8 cellular contexts compared by ENCODE assay signal in the genomic region with DNA sequence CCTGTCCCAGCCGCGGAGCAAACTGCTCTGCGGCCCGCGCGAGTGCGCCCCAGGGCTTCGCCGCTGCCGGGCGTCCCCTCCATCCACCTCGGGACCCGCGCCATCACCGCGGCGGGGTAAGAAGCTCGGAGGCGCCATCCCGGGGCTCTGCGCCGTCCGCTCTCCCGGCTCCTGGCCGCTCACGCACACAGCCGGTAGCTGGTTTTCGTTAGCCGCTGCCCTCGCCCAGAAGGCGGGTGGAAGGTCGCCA. TPM values are rescaled to one million over a fixed set of nuclear protein-coding genes. Genes with fewer than 3 reads are reported as not detected.
A peak's percentile ranks its signal among the peaks of the same experiment; 100 is the strongest.
DNase-seq lines count a peak whose midpoint lies in the region; ATAC-seq and TF ChIP-seq lines count a peak whose summit lies in the region.

No MANE protein-coding gene starts in this region.

- no peak for TF ChIP-seq EP300 in upper lobe of left lung (IDR thresholded peaks at IDR 0.05)

- H3K4me3 ChIP-seq in breast epithelium (peak overlapping the region; percentile 32 to 71 (median 49)), liver (ENCODE audit: low read depth in 1 of 3, low read length in 3 of 3) (peak overlapping the region; percentile 42 to 71 (median 67)), upper lobe of left lung (peak overlapping the region in 3 of 4 donors; percentile 42 to 52 (median 51))

- H3K27ac Mint-ChIP-seq in MCF 10A (ENCODE audit: low read depth, unreplicated experiment) = no peak overlapping the region
- H3K27ac Mint-ChIP-seq in activated naive CD8-positive, alpha-beta T cell treated with anti-CD3 and anti-CD28 coated beads for 36 hours = no peak overlapping the region

- no peak for TF ChIP-seq RAD21 in liver (IDR thresholded peaks at IDR 0.05)

- peak in 1 of 2 donors; percentile 24 for ATAC-seq in upper lobe of left lung (ENCODE audit: low FRiP score in 2 of 2)
- no peak for ATAC-seq in HG02610 (IDR thresholded peaks at IDR 0.05; ENCODE audit: unreplicated experiment)

- H3K4me1 ChIP-seq in breast epithelium (peaks cover 0 to 7% of the 10 kb centered on the region in 2 donors), liver (ENCODE audit: control insufficient read depth in 4 of 4, insufficient read depth in 4 of 4, low read length in 3 of 4) (peaks cover 4 to 31% (median 20%) of the 10 kb centered on the region in 4 donors), upper lobe of left lung (peaks cover 21 to 60% (median 35%) of the 10 kb centered on the region in 4 donors)

- H3K27me3 ChIP-seq in breast epithelium (peaks cover 0 to 87% of the 10 kb centered on the region in 2 donors), liver (ENCODE audit: control insufficient read depth in 4 of 4, insufficient read depth in 4 of 4, low read length in 3 of 4) (no peaks in the 10 kb centered on the region), upper lobe of left lung (peaks cover 0 to 63% (median 33%) of the 10 kb centered on the region in 4 donors)

- TF ChIP-seq POLR2A in breast epithelium (IDR thresholded peaks at IDR 0.05) = no peak
- TF ChIP-seq POLR2A in upper lobe of left lung (IDR thresholded peaks at IDR 0.05) = no peak

- TF ChIP-seq CTCF in breast epithelium (IDR thresholded peaks at IDR 0.05) (no peak), MCF 10A (IDR thresholded peaks at IDR 0.05; ENCODE audit: unreplicated experiment) (no peak), liver (IDR thresholded peaks at IDR 0.05; ENCODE audit: low read depth, low read length, missing input control) (no peak), upper lobe of left lung (IDR thresholded peaks at IDR 0.05) (no peak), GM10266 (IDR thresholded peaks at IDR 0.05; ENCODE audit: control insufficient read depth, insufficient read depth, low read depth, missing control alignments) (no peak)

- intact Hi-C loops in breast epithelium (cut with DNase I; ENCODE audit: low total_unique reads) (loop anchor here (10.0 kb wide), 1 partner anchor 299 kb away; no protein-coding TSS in a partner anchor), MCF 10A (cut with micrococcal nuclease) (no loop called here)

- peak overlapping the region in 1 of 2 donors; percentile 61 for H3K9ac ChIP-seq in liver (ENCODE audit: low read depth in 1 of 2, low read length in 2 of 2)

- H3K9me3 ChIP-seq in breast epithelium = no peaks in the 10 kb centered on the region
- H3K9me3 ChIP-seq in liver (ENCODE audit: control insufficient read depth in 4 of 4, low read length in 3 of 4) = no peaks in the 10 kb centered on the region
- peaks cover 0 to 8% (median 0%) of the 10 kb centered on the region in 4 donors for H3K9me3 ChIP-seq in upper lobe of left lung

- no peaks in the 10 kb centered on the region for H3K9me3 Mint-ChIP-seq in MCF 10A (ENCODE audit: unreplicated experiment)
- H3K9me3 Mint-ChIP-seq in activated naive CD8-positive, alpha-beta T cell treated with anti-CD3 and anti-CD28 coated beads for 36 hours = no peaks in the 10 kb centered on the region

- 1% methylated on average over 32 of the region's 32 CpGs for WGBS in liver
- WGBS in upper lobe of left lung, 2 donors = 2 to 10% methylated on average over 2 to 29 of the region's 32 CpGs

- H3K27ac ChIP-seq in breast epithelium (no peak overlapping the region), liver (ENCODE audit: low read depth in 1 of 2, low read length in 2 of 2) (peak overlapping the region; percentile 84 to 86), upper lobe of left lung (no peak overlapping the region)

- CTCF ChIA-PET in MCF 10A (lab: Yijun Ruan, JAX) = interaction anchor here (0.7 to 8.0 kb wide), 5 partner anchors 9 to 363 kb away, joined by 3 to 127 read pairs (median 4); no protein-coding TSS in a partner anchor

- no peaks in the 10 kb centered on the region for H3K36me3 ChIP-seq in breast epithelium
- H3K36me3 ChIP-seq in liver (ENCODE audit: control insufficient read depth in 4 of 4, insufficient read depth in 3 of 4, low read depth in 1 of 4, low read length in 3 of 4) = peaks cover 0 to under 1% (median 0%) of the 10 kb centered on the region in 4 donors
- H3K36me3 ChIP-seq in upper lobe of left lung = no peaks in the 10 kb centered on the region

- peaks cover 4% of the 10 kb centered on the region for H3K4me1 Mint-ChIP-seq in MCF 10A (ENCODE audit: insufficient read depth, unreplicated experiment)
- H3K4me1 Mint-ChIP-seq in activated naive CD8-positive, alpha-beta T cell treated with anti-CD3 and anti-CD28 coated beads for 36 hours = peaks cover 14% of the 10 kb centered on the region

- DNase-seq in breast epithelium (ENCODE audit: low spot score in 2 of 2) (no peak), MCF 10A (ENCODE audit: unreplicated experiment) (no peak), upper lobe of left lung (peak in 1 of 2 donors; percentile 86), GM10266 (ENCODE audit: extremely low spot score) (no peak), cerebellar nuclear complex (lab: John Stamatoyannopoulos, UW) (no peak)
- DNase-seq in activated naive CD8-positive, alpha-beta T cell treated with anti-CD3 and anti-CD28 coated beads for 36 hours = no peak

- H3K36me3 Mint-ChIP-seq in MCF 10A (ENCODE audit: insufficient read depth, unreplicated experiment) = peaks cover 6% of the 10 kb centered on the region
- H3K36me3 Mint-ChIP-seq in activated naive CD8-positive, alpha-beta T cell treated with anti-CD3 and anti-CD28 coated beads for 36 hours = no peaks in the 10 kb centered on the region

- H3K4me3 Mint-ChIP-seq in MCF 10A (ENCODE audit: unreplicated experiment) = no peak overlapping the region
- H3K4me3 Mint-ChIP-seq in activated naive CD8-positive, alpha-beta T cell treated with anti-CD3 and anti-CD28 coated beads for 36 hours = peak overlapping the region; percentile 67

- BruUV-seq in MCF 10A (replicated peaks; lab: Mats Ljungman, UMichigan) = no TSS peak

- POLR2A ChIA-PET in MCF 10A (lab: Yijun Ruan, JAX) = no interaction called here

- peaks cover 32% of the 10 kb centered on the region for H3K27me3 Mint-ChIP-seq in MCF 10A (ENCODE audit: insufficient read depth, unreplicated experiment)
- peaks cover 91% of the 10 kb centered on the region for H3K27me3 Mint-ChIP-seq in activated naive CD8-positive, alpha-beta T cell treated with anti-CD3 and anti-CD28 coated beads for 36 hours

TF ChIP-seq in liver, 16 proteins besides CTCF, POLR2A, EP300 and RAD21:
- no peak for TF ChIP-seq FOXA2 (IDR thresholded peaks at IDR 0.05)
- TF ChIP-seq FOXA1 (IDR thresholded peaks at IDR 0.05) = no peak

RNA-seq across cellular contexts. Expression of gene GDF7, which starts 0.9 kb away (rescaled TPM):
- total RNA-seq in breast epithelium (under 1 TPM; under 0.01 to 0.15 (median under 0.01) TPM), MCF 10A (2022) (not detected in 2 replicates), liver (1 to 10 TPM; 5.0 to 7.2 TPM), upper lobe of left lung (1 to 10 TPM in 1 of 6 donors, under 1 TPM in 5; under 0.01 to 1.8 (median 0.44) TPM)
- total RNA-seq in activated naive CD8-positive, alpha-beta T cell treated with anti-CD3 and anti-CD28 coated beads for 36 hours = not detected
- polyA plus RNA-seq in liver = 1 to 10 TPM in 1 of 2 donors, under 1 TPM in 1; 0.89 to 1.6 TPM

RNA-seq across cellular contexts. Expression of gene HS1BP3, which starts 15.1 kb away (rescaled TPM):
- total RNA-seq in breast epithelium (10 to 100 TPM; 19.0 to 31.8 (median 25.9) TPM), MCF 10A (2022) (10.0 and 25.1 TPM in 2 replicates), liver (10 to 100 TPM in 1 of 2 donors, 1 to 10 TPM in 1; 7.7 to 14.1 TPM), upper lobe of left lung (10 to 100 TPM; 41.0 to 45.8 (median 42.7) TPM)
- total RNA-seq in activated naive CD8-positive, alpha-beta T cell treated with anti-CD3 and anti-CD28 coated beads for 36 hours = 1 to 10 TPM; 5.9 to 6.0 TPM
- polyA plus RNA-seq in liver = 10 to 100 TPM in 1 of 2 donors, 1 to 10 TPM in 1; 7.8 to 15.4 TPM

Comparison
In these comparisons a context has a peak if more than half of its experiments do, and no peak if none do; other contexts are left out.
1. H3K27ac ChIP-seq: peak in liver (2 of 2); none in breast epithelium (0 of 2) and upper lobe of left lung (0 of 4).
2. Peak in every context shown above with its lines, with median percentiles within 50 percentile points of each other: H3K4me3 ChIP-seq.